Comparison of ENCODE assay signal across 7 cellular contexts in genomic region chr1:26887125-26887524, GRCh38. TPM values are rescaled to one million over a fixed set of nuclear protein-coding genes. Genes with fewer than 3 reads are reported as not detected.
A peak's percentile ranks its signal among the peaks of the same experiment; 100 is the strongest.
DNase-seq lines count a peak whose midpoint lies in the region; ATAC-seq and TF ChIP-seq lines count a peak whose summit lies in the region.

No MANE protein-coding gene starts in this region.

- H3K4me3 ChIP-seq in DND-41 (ENCODE audit: low read depth in 1 of 2, low read length in 2 of 2): no peak overlapping the region
- no peak overlapping the region for H3K4me3 ChIP-seq in aorta (ENCODE audit: low read length in 2 of 2)

- 67 to 68% methylated on average over 1 of the region's 1 CpG for WGBS in aorta, 2 donors

- H3K9ac ChIP-seq in DND-41 (ENCODE audit: low read depth, low read length): no peak overlapping the region

- H3K79me2 ChIP-seq in DND-41 (ENCODE audit: insufficient read depth, low read length): peaks cover 30% of the 10 kb centered on the region

- POLR2A ChIA-PET in naive thymus-derived CD8-positive, alpha-beta T cell (lab: Charles Lee): interaction anchor here (1.3 to 5.4 kb wide), 2 partner anchors 13 to 53 kb away, joined by 3 to 78 read pairs; partner anchors contain the start of gene GPATCH3

- intact Hi-C loops in aorta (cut with DNase I): no loop called here

- H3K36me3 ChIP-seq in DND-41 (ENCODE audit: insufficient read depth, low read length) (peaks cover 72% of the 10 kb centered on the region), aorta (ENCODE audit: control insufficient read depth in 1 of 2, insufficient read depth in 2 of 2, low read length in 1 of 2) (peaks cover 12% of the 10 kb centered on the region in 2 donors)

- H3K4me2 ChIP-seq in DND-41 (ENCODE audit: insufficient read depth, low read length): no peak overlapping the region

- peaks cover 8 to 74% (median 22%) of the 10 kb centered on the region in 3 donors for H3K36me3 Mint-ChIP-seq in naive thymus-derived CD8-positive, alpha-beta T cell

- H2AFZ ChIP-seq in DND-41 (ENCODE audit: low read depth, low read length): no peak overlapping the region

- no peaks in the 10 kb centered on the region for H3K9me3 Mint-ChIP-seq in naive thymus-derived CD8-positive, alpha-beta T cell

- peaks cover 19% of the 10 kb centered on the region; the same call in 1 of the 2 replicates for H4K20me1 ChIP-seq in DND-41 (ENCODE audit: insufficient read depth, low read length)

- ATAC-seq in DND-41 (ENCODE audit: insufficient read depth, low read depth) (no peak), GM21360 (IDR thresholded peaks at IDR 0.05; ENCODE audit: unreplicated experiment) (no peak), HG02623 (IDR thresholded peaks at IDR 0.05; ENCODE audit: unreplicated experiment) (no peak), aorta (ENCODE audit: low FRiP score) (no peak)
- ATAC-seq in naive thymus-derived CD8-positive, alpha-beta T cell: no peak

- peak overlapping the region in 7 of 10 donors; percentile 34 to 73 (median 62) for H3K27ac Mint-ChIP-seq in naive thymus-derived CD8-positive, alpha-beta T cell

- peak overlapping the region in 7 of 10 donors; percentile 7 to 74 (median 54) for H3K4me3 Mint-ChIP-seq in naive thymus-derived CD8-positive, alpha-beta T cell

- H3K4me1 ChIP-seq in DND-41 (ENCODE audit: insufficient read depth, low read length) (peaks cover 25% of the 10 kb centered on the region), aorta (ENCODE audit: control insufficient read depth in 1 of 2, insufficient read depth in 2 of 2, low read length in 2 of 2) (peaks cover 0 to 2% of the 10 kb centered on the region in 2 donors)

- DNase-seq in DND-41: no peak
- peak; percentile 59 to 73 for DNase-seq in Kasumi-1 (lab: John Stamatoyannopoulos, UW)
- peak; percentile 52 for DNase-seq in astrocyte of the hippocampus (ENCODE audit: low read depth, low spot score)
- peak in 1 of 10 donors; percentile 19 for DNase-seq in naive thymus-derived CD8-positive, alpha-beta T cell
- DNase-seq in aorta: no peak

- TF ChIP-seq CTCF in DND-41 (IDR thresholded peaks at IDR 0.05; ENCODE audit: borderline replicate concordance, extremely low read depth, low read length, poor library complexity, severe bottlenecking): peak; percentile 36

- H3K9me3 ChIP-seq in DND-41 (ENCODE audit: insufficient read depth, low read length, severe bottlenecking) (no peaks in the 10 kb centered on the region), aorta (ENCODE audit: control insufficient read depth, low read length) (no peaks in the 10 kb centered on the region)

- H3K27me3 Mint-ChIP-seq in naive thymus-derived CD8-positive, alpha-beta T cell: no peaks in the 10 kb centered on the region

- H3K27me3 ChIP-seq in DND-41 (ENCODE audit: insufficient read depth, low read length, poor library complexity): no peaks in the 10 kb centered on the region
- H3K27me3 ChIP-seq in aorta (ENCODE audit: control insufficient read depth in 1 of 2, insufficient read depth in 2 of 2, low read length in 1 of 2): no peaks in the 10 kb centered on the region

- H3K4me1 Mint-ChIP-seq in naive thymus-derived CD8-positive, alpha-beta T cell: peaks cover 28 to 55% (median 40%) of the 10 kb centered on the region in 4 donors

- H3K27ac ChIP-seq in DND-41 (ENCODE audit: low read length): no peak overlapping the region
- H3K27ac ChIP-seq in aorta (ENCODE audit: low read depth in 1 of 2, low read length in 2 of 2): no peak overlapping the region

RNA-seq across cellular contexts. Expression of gene GPN2, which starts 3.0 kb away (rescaled TPM):
- total RNA-seq in naive thymus-derived CD8-positive, alpha-beta T cell: 10 to 100 TPM; 30.3 to 35.4 TPM
- 10 to 100 TPM in 2 of 3 donors, 1 to 10 TPM in 1; 9.7 to 14.8 (median 12.5) TPM for polyA plus RNA-seq in naive thymus-derived CD8-positive, alpha-beta T cell
- 10 to 100 TPM; 17.7 to 19.6 TPM for total RNA-seq in aorta
- polyA plus RNA-seq in aorta: 10 to 100 TPM; 12.1 to 20.7 TPM

RNA-seq across cellular contexts. Expression of gene GPATCH3, which starts 13.1 kb away (rescaled TPM):
- 10 to 100 TPM; 26.4 to 30.3 TPM for total RNA-seq in naive thymus-derived CD8-positive, alpha-beta T cell
- 10 to 100 TPM; 10.9 to 15.2 (median 11.5) TPM for polyA plus RNA-seq in naive thymus-derived CD8-positive, alpha-beta T cell
- total RNA-seq in aorta: 10 to 100 TPM in 1 of 2 donors, 1 to 10 TPM in 1; 9.7 to 12.7 TPM
- polyA plus RNA-seq in aorta: 10 to 100 TPM in 1 of 2 donors, 1 to 10 TPM in 1; 7.5 to 16.4 TPM

RNA-seq across cellular contexts. Expression of gene SFN, which starts 24.2 kb away (rescaled TPM):
- under 1 TPM; 0.38 to 0.47 TPM for total RNA-seq in naive thymus-derived CD8-positive, alpha-beta T cell
- polyA plus RNA-seq in naive thymus-derived CD8-positive, alpha-beta T cell: not detected
- 1 to 10 TPM; 3.7 to 7.6 TPM for total RNA-seq in aorta
- polyA plus RNA-seq in aorta: 10 to 100 TPM in 1 of 2 donors, 1 to 10 TPM in 1; 3.3 to 18.3 TPM

RNA-seq across cellular contexts. Expression of gene NR0B2, which starts 26.6 kb away (rescaled TPM):
- total RNA-seq in naive thymus-derived CD8-positive, alpha-beta T cell: not detected
- polyA plus RNA-seq in naive thymus-derived CD8-positive, alpha-beta T cell: under 1 TPM in 1 of 3 donors, not detected in 2; 0.18 TPM
- total RNA-seq in aorta: not detected
- polyA plus RNA-seq in aorta: 10 to 100 TPM in 1 of 2 donors, not detected in 1; 28.0 TPM

RNA-seq across cellular contexts. Expression of gene NUDC, which starts 34.4 kb away (rescaled TPM):
- total RNA-seq in naive thymus-derived CD8-positive, alpha-beta T cell: 10 to 100 TPM; 46.6 to 48.8 TPM
- polyA plus RNA-seq in naive thymus-derived CD8-positive, alpha-beta T cell: 100 to 1,000 TPM; 104 to 131 (median 120) TPM
- 10 to 100 TPM; 44.9 to 49.9 TPM for total RNA-seq in aorta
- polyA plus RNA-seq in aorta: 10 to 100 TPM; 62.7 to 79.8 TPM

Comparison
In these comparisons a context has a peak if more than half of its experiments do, and no peak if none do; other contexts are left out.
1. DNase-seq: peak in Kasumi-1 (2 of 2) and astrocyte of the hippocampus (single experiment); none in DND-41 (single experiment) and aorta (0 of 2).